In the genomic region with DNA sequence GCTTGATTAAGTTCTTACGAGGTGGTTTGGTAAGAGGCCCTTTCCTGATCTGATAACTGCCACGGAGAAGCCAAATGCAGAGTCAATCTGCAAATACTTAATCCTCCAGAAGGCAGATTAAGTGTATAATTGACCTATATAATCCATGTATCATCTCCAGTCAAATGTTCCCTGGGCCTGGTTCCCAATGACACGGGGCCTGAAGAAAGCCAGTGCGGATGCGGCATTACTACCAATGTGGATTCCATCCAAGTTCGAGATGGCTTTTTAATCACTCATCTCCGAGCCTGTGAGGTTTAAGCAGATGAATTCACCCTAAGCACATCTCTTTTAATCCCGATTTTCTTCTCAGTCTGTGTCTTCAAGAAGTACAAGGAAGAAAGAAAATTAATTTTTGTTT, we compare ENCODE assay signal across 16 cellular contexts.
DNase-seq lines count a peak whose midpoint lies in the region; ATAC-seq and TF ChIP-seq lines count a peak whose summit lies in the region.
"Had no signal": no experiment of that assay in that cellular context is flagged by ENCODE, and none has a peak within 500 bp of the region (broad histone marks: within the 10 kb centered on the region; RNA-seq: fewer than 3 reads in every experiment).

No MANE protein-coding gene starts in this region.

- ATAC-seq in WTC11 = no peak
- ATAC-seq: A549 had no signal

- in situ Hi-C loops in G401 (cut with HindIII; ENCODE audit: low sequenced_read_pairs) = no loop called here

- H3K4me1 Mint-ChIP-seq in WTC11 = peaks cover 39% of the 10 kb centered on the region
- H3K4me1 Mint-ChIP-seq: CD14-positive monocyte; CD4-positive, alpha-beta memory T cell had no signal

- H3K36me3 ChIP-seq in WERI-Rb-1 = no peaks in the 10 kb centered on the region
- H3K36me3 ChIP-seq: BLaER1, HAP-1 had no signal

- no peak overlapping the region for H3K27ac Mint-ChIP-seq in WTC11
- H3K27ac Mint-ChIP-seq: CD14-positive monocyte; CD4-positive, alpha-beta memory T cell had no signal

- peak overlapping the region; percentile 71 for H3K27ac ChIP-seq in WERI-Rb-1
- H3K27ac ChIP-seq: A549, BLaER1 had no signal

- H3K36me3 Mint-ChIP-seq in WTC11 = no peaks in the 10 kb centered on the region
- H3K36me3 Mint-ChIP-seq: CD14-positive monocyte; CD4-positive, alpha-beta memory T cell had no signal

- TF ChIP-seq CTCF in WERI-Rb-1 (IDR thresholded peaks at IDR 0.05; ENCODE audit: low read depth, low read length) = no peak
- TF ChIP-seq CTCF in WTC11 (IDR thresholded peaks at IDR 0.05) = no peak

- no peaks in the 10 kb centered on the region for H3K9me3 ChIP-seq in WERI-Rb-1 (ENCODE audit: severe bottlenecking)
- H3K9me3 ChIP-seq: A549, BLaER1, HAP-1 had no signal

- H3K4me3 Mint-ChIP-seq in WTC11 = no peak overlapping the region
- H3K4me3 Mint-ChIP-seq: CD14-positive monocyte; CD4-positive, alpha-beta memory T cell had no signal

- H3K27me3 ChIP-seq in WERI-Rb-1 (ENCODE audit: insufficient read depth, low read depth, severe bottlenecking) = no peaks in the 10 kb centered on the region
- H3K27me3 ChIP-seq: BLaER1 had no signal

- H3K4me3 ChIP-seq in WERI-Rb-1 (ENCODE audit: low read depth, low read length) = peak overlapping the region; percentile 25
- H3K4me3 ChIP-seq: A549, BLaER1, HAP-1 had no signal

- CTCF ChIA-PET in WTC11 (lab: Charles Lee) = interaction anchor here (0.9 kb wide), 1 partner anchor 126 kb away, joined by 3 read pairs; no protein-coding TSS in a partner anchor

- no peaks in the 10 kb centered on the region for H3K9me3 Mint-ChIP-seq in WTC11
- H3K9me3 Mint-ChIP-seq: CD4-positive, alpha-beta memory T cell had no signal

- POLR2A ChIA-PET in WTC11 (lab: Charles Lee) = no interaction called here

- DNase-seq in G401 (ENCODE audit: low spot score) (peak; percentile 28), NCI-H82 treated with DMSO at 0.1 percent for 48 hours (lab: John Stamatoyannopoulos, UW; ENCODE audit: unreplicated experiment) (peak; percentile 95), WERI-Rb-1 (peak; percentile 93), NCI-H1092 treated with DMSO at 0.1 percent for 48 hours (lab: John Stamatoyannopoulos, UW) (no peak), WTC11 (ENCODE audit: low spot score) (no peak), islet precursor cell (no peak)
- DNase-seq: AML-193; CD4-positive, alpha-beta memory T cell; DMS 273 treated with DMSO at 0.1 percent for 48 hours; DMS53; DND-41; EL had no signal

- peaks cover 19% of the 10 kb centered on the region for H3K27me3 Mint-ChIP-seq in WTC11 (ENCODE audit: low read depth)

TF ChIP-seq in WTC11, 78 proteins besides CTCF, POLR2A, EP300 and RAD21 (continues in another document):
- TF ChIP-seq, protein P1, sequence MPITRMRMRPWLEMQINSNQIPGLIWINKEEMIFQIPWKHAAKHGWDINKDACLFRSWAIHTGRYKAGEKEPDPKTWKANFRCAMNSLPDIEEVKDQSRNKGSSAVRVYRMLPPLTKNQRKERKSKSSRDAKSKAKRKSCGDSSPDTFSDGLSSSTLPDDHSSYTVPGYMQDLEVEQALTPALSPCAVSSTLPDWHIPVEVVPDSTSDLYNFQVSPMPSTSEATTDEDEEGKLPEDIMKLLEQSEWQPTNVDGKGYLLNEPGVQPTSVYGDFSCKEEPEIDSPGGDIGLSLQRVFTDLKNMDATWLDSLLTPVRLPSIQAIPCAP (CRISPR knock-in tag; IDR thresholded peaks at IDR 0.05) = no peak
- TF ChIP-seq, protein P2, sequence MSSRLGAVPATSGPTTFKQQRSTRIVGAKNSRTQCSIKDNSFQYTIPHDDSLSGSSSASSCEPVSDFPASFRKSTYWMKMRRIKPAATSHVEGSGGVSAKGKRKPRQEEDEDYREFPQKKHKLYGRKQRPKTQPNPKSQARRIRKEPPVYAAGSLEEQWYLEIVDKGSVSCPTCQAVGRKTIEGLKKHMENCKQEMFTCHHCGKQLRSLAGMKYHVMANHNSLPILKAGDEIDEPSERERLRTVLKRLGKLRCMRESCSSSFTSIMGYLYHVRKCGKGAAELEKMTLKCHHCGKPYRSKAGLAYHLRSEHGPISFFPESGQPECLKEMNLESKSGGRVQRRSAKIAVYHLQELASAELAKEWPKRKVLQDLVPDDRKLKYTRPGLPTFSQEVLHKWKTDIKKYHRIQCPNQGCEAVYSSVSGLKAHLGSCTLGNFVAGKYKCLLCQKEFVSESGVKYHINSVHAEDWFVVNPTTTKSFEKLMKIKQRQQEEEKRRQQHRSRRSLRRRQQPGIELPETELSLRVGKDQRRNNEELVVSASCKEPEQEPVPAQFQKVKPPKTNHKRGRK (CRISPR knock-in tag; IDR thresholded peaks at IDR 0.05; ENCODE audit: borderline replicate concordance) = no peak
- TF ChIP-seq TEAD1 (CRISPR knock-in tag; IDR thresholded peaks at IDR 0.05) = no peak
- TF ChIP-seq JAZF1 (CRISPR knock-in tag; IDR thresholded peaks at IDR 0.05) = no peak
- TF ChIP-seq ZBTB21 (CRISPR knock-in tag; IDR thresholded peaks at IDR 0.05; ENCODE audit: borderline replicate concordance) = no peak
- TF ChIP-seq FOXK1 (CRISPR knock-in tag; IDR thresholded peaks at IDR 0.05) = no peak
- TF ChIP-seq E2F5 (CRISPR knock-in tag; IDR thresholded peaks at IDR 0.05) = no peak
- TF ChIP-seq ESRRA (CRISPR knock-in tag; IDR thresholded peaks at IDR 0.05; ENCODE audit: borderline replicate concordance) = no peak
- TF ChIP-seq, protein P3, sequence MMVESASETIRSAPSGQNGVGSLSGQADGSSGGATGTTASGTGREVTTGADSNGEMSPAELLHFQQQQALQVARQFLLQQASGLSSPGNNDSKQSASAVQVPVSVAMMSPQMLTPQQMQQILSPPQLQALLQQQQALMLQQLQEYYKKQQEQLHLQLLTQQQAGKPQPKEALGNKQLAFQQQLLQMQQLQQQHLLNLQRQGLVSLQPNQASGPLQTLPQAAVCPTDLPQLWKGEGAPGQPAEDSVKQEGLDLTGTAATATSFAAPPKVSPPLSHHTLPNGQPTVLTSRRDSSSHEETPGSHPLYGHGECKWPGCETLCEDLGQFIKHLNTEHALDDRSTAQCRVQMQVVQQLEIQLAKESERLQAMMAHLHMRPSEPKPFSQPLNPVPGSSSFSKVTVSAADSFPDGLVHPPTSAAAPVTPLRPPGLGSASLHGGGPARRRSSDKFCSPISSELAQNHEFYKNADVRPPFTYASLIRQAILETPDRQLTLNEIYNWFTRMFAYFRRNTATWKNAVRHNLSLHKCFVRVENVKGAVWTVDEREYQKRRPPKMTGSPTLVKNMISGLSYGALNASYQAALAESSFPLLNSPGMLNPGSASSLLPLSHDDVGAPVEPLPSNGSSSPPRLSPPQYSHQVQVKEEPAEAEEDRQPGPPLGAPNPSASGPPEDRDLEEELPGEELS (CRISPR knock-in tag; IDR thresholded peaks at IDR 0.05) = no peak
- no peak for TF ChIP-seq IRF2 (CRISPR knock-in tag; IDR thresholded peaks at IDR 0.05; ENCODE audit: borderline replicate concordance, low read depth)
- no peak for TF ChIP-seq ZNF317 (CRISPR knock-in tag; IDR thresholded peaks at IDR 0.05; ENCODE audit: borderline replicate concordance, low read depth)
- TF ChIP-seq, protein P4, sequence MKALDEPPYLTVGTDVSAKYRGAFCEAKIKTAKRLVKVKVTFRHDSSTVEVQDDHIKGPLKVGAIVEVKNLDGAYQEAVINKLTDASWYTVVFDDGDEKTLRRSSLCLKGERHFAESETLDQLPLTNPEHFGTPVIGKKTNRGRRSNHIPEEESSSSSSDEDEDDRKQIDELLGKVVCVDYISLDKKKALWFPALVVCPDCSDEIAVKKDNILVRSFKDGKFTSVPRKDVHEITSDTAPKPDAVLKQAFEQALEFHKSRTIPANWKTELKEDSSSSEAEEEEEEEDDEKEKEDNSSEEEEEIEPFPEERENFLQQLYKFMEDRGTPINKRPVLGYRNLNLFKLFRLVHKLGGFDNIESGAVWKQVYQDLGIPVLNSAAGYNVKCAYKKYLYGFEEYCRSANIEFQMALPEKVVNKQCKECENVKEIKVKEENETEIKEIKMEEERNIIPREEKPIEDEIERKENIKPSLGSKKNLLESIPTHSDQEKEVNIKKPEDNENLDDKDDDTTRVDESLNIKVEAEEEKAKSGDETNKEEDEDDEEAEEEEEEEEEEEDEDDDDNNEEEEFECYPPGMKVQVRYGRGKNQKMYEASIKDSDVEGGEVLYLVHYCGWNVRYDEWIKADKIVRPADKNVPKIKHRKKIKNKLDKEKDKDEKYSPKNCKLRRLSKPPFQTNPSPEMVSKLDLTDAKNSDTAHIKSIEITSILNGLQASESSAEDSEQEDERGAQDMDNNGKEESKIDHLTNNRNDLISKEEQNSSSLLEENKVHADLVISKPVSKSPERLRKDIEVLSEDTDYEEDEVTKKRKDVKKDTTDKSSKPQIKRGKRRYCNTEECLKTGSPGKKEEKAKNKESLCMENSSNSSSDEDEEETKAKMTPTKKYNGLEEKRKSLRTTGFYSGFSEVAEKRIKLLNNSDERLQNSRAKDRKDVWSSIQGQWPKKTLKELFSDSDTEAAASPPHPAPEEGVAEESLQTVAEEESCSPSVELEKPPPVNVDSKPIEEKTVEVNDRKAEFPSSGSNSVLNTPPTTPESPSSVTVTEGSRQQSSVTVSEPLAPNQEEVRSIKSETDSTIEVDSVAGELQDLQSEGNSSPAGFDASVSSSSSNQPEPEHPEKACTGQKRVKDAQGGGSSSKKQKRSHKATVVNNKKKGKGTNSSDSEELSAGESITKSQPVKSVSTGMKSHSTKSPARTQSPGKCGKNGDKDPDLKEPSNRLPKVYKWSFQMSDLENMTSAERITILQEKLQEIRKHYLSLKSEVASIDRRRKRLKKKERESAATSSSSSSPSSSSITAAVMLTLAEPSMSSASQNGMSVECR (CRISPR knock-in tag; IDR thresholded peaks at IDR 0.05; ENCODE audit: borderline replicate concordance) = no peak
- no peak for TF ChIP-seq NR2C2 (CRISPR knock-in tag; IDR thresholded peaks at IDR 0.05)

Comparison
In these comparisons a context has a peak if more than half of its experiments do, and no peak if none do; other contexts are left out.
1. DNase-seq: peak in G401 (single experiment), NCI-H82 treated with DMSO at 0.1 percent for 48 hours (single experiment) and WERI-Rb-1 (single experiment); none in NCI-H1092 treated with DMSO at 0.1 percent for 48 hours (single experiment), WTC11 (single experiment) and islet precursor cell (single experiment).